ENCODE assay signal across 23 cellular contexts in the genomic region with DNA sequence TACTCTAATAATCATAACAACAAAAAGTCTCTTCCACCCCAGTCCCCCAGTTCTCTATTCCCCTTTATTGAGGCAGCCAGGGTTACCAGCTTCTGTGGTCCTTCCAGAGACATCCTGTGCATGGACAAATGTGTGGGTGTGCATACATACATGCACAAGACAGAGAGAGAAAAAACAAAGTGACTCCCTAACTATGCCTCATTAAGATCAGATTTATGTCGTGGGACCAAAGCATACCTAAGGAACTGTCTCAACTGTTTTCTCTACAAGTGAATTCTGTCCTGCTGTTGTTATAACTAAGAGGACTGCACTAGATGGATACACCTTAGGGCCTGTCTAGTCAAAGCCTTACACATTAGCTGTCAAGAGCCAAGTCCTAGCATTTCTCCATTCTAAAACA.
A peak's percentile ranks its signal among the peaks of the same experiment; 100 is the strongest.
DNase-seq lines count a peak whose midpoint lies in the region; ATAC-seq, FAIRE-seq and TF ChIP-seq lines count a peak whose summit lies in the region.
"Had no signal": no experiment of that assay in that cellular context is flagged by ENCODE, and none has a peak within 500 bp of the region (broad histone marks: within the 10 kb centered on the region; RNA-seq: fewer than 3 reads in every experiment).

No MANE protein-coding gene starts in this region.

- no peaks in the 10 kb centered on the region for H3K9me3 ChIP-seq in A549
- H3K9me3 ChIP-seq in naive thymus-derived CD4-positive, alpha-beta T cell (ENCODE audit: control insufficient read depth in 2 of 3, low read length in 3 of 3), result no peaks in the 10 kb centered on the region
- H3K9me3 ChIP-seq: HAP-1, lower lobe of right lung, ovary, suprapubic skin had no signal

- peaks cover 67% of the 10 kb centered on the region for H3K4me1 ChIP-seq in A549
- peaks cover 27 to 36% of the 10 kb centered on the region in 2 donors for H3K4me1 ChIP-seq in naive thymus-derived CD4-positive, alpha-beta T cell (ENCODE audit: control insufficient read depth in 2 of 2, insufficient read depth in 2 of 2, low read length in 2 of 2)

- no peak for FAIRE-seq in A549 (lab: Jason Lieb, UNC)
- FAIRE-seq: endothelial cell of umbilical vein had no signal

- WGBS in A549 (ENCODE audit: missing lambda C conversion rate), result 44% methylated on average over 1 of the region's 1 CpG

- peak overlapping the region; percentile 41 for H3K27ac Mint-ChIP-seq in activated B cell treated with CpG ODN at 0.5 μM for 24 hours
- peak overlapping the region in 8 of 9 donors; percentile 46 to 96 (median 86) for H3K27ac Mint-ChIP-seq in naive thymus-derived CD4-positive, alpha-beta T cell
- H3K27ac Mint-ChIP-seq in stimulated activated effector memory CD8-positive, alpha-beta T cell treated with anti-CD3 and anti-CD28 coated beads, Interleukin-12 subunit alpha, Interleukin-12 subunit beta, amount 100 ng/mL, for 72 hours, result no peak overlapping the region
- H3K27ac Mint-ChIP-seq: activated CD8-positive, alpha-beta memory T cell treated with anti-CD3 and anti-CD28 coated beads, Interleukin-2, amount 10 ng/mL, durations not matched to agents 7 days and 5 days; activated T-helper 2 cell treated with anti-CD3 and anti-CD28 coated beads, Interferon-gamma antibody, Interleukin-2, Interleukin-4, amounts not matched to agents 10 μg/mL and 5 μg/mL and 100 μg/mL, durations not matched to agents 14 hours and 24 hours and 36 hours had no signal

- no peak overlapping the region for H3K4me3 Mint-ChIP-seq in activated B cell treated with CpG ODN at 0.5 μM for 24 hours
- peak overlapping the region in 9 of 10 donors; percentile 30 to 93 (median 84) for H3K4me3 Mint-ChIP-seq in naive thymus-derived CD4-positive, alpha-beta T cell
- no peak overlapping the region for H3K4me3 Mint-ChIP-seq in stimulated activated effector memory CD8-positive, alpha-beta T cell treated with anti-CD3 and anti-CD28 coated beads, Interleukin-12 subunit alpha, Interleukin-12 subunit beta, amount 100 ng/mL, for 72 hours
- H3K4me3 Mint-ChIP-seq: activated CD8-positive, alpha-beta memory T cell treated with anti-CD3 and anti-CD28 coated beads, Interleukin-2, amount 10 ng/mL, durations not matched to agents 7 days and 5 days had no signal

- no peaks in the 10 kb centered on the region for H3K27me3 ChIP-seq in naive thymus-derived CD4-positive, alpha-beta T cell (ENCODE audit: control insufficient read depth in 2 of 2, insufficient read depth in 2 of 2, low read length in 2 of 2)
- H3K27me3 ChIP-seq: ovary, suprapubic skin had no signal

- DNase-seq in A549 (ENCODE audit: low read depth in 1 of 2, low spot score in 1 of 2) (no peak), GM12865 (ENCODE audit: low read depth) (peak; percentile 17), activated B cell treated with CpG ODN at 0.5 μM for 24 hours (no peak), inferior parietal cortex (ENCODE audit: extremely low spot score) (no peak), NCI-H82 treated with DMSO at 0.1 percent for 48 hours (lab: John Stamatoyannopoulos, UW; ENCODE audit: unreplicated experiment) (no peak)
- no peak for DNase-seq in naive thymus-derived CD4-positive, alpha-beta T cell
- DNase-seq in stimulated activated effector memory CD8-positive, alpha-beta T cell treated with anti-CD3 and anti-CD28 coated beads, Interleukin-12 subunit alpha, Interleukin-12 subunit beta, amount 100 ng/mL, for 72 hours (ENCODE audit: low spot score in 2 of 2), result no peak
- DNase-seq: activated CD4-positive, CD25-positive, alpha-beta regulatory T cell treated with anti-CD3 and anti-CD28 coated beads, Interleukin-2, amount 50 U/mL, for 72 hours; activated CD8-positive, alpha-beta memory T cell treated with anti-CD3 and anti-CD28 coated beads, Interleukin-2, amount 10 ng/mL, durations not matched to agents 7 days and 5 days; dermis blood vessel endothelial cell; DND-41; lower lobe of right lung; NCI-H1105; NCI-H2081 treated with DMSO at 0.1 percent for 48 hours; NCI-H446 treated with DMSO at 0.1 percent for 48 hours; ovary; right cardiac atrium; stimulated activated CD4-positive, alpha-beta T cell treated with anti-CD3 and anti-CD28 coated beads, Interleukin-15, amount 100 ng/mL, for 24 hours had no signal

- no peaks in the 10 kb centered on the region for H3K27me3 Mint-ChIP-seq in activated B cell treated with CpG ODN at 0.5 μM for 24 hours
- no peaks in the 10 kb centered on the region for H3K27me3 Mint-ChIP-seq in naive thymus-derived CD4-positive, alpha-beta T cell
- H3K27me3 Mint-ChIP-seq: activated CD8-positive, alpha-beta memory T cell treated with anti-CD3 and anti-CD28 coated beads, Interleukin-2, amount 10 ng/mL, durations not matched to agents 7 days and 5 days had no signal

- peak overlapping the region; percentile 25 to 68; a peak in 4 of 6 replicates for H3K27ac ChIP-seq in A549
- peak overlapping the region; percentile 3 for H3K27ac ChIP-seq in naive thymus-derived CD4-positive, alpha-beta T cell (ENCODE audit: low read depth, low read length)
- H3K27ac ChIP-seq: lower lobe of right lung, ovary, suprapubic skin had no signal

- peaks cover 9% of the 10 kb centered on the region for H3K36me3 Mint-ChIP-seq in activated B cell treated with CpG ODN at 0.5 μM for 24 hours (ENCODE audit: low read depth)
- H3K36me3 Mint-ChIP-seq in naive thymus-derived CD4-positive, alpha-beta T cell, result peaks cover 0 to 5% (median 0%) of the 10 kb centered on the region in 5 donors
- H3K36me3 Mint-ChIP-seq in stimulated activated effector memory CD8-positive, alpha-beta T cell treated with anti-CD3 and anti-CD28 coated beads, Interleukin-12 subunit alpha, Interleukin-12 subunit beta, amount 100 ng/mL, for 72 hours, result peaks cover 14% of the 10 kb centered on the region

- TF ChIP-seq EP300 in A549 (IDR thresholded peaks at IDR 0.05), result no peak

- H3K36me3 ChIP-seq in naive thymus-derived CD4-positive, alpha-beta T cell (ENCODE audit: control insufficient read depth in 2 of 3, insufficient read depth in 3 of 3, low read length in 3 of 3), result no peaks in the 10 kb centered on the region
- H3K36me3 ChIP-seq: HAP-1, lower lobe of right lung, ovary, suprapubic skin had no signal

- H3K4me3 ChIP-seq in A549, result no peak overlapping the region
- H3K4me3 ChIP-seq in GM12865 (ENCODE audit: low read depth, low read length), result no peak overlapping the region
- no peak overlapping the region for H3K4me3 ChIP-seq in naive thymus-derived CD4-positive, alpha-beta T cell (ENCODE audit: low read length)
- H3K4me3 ChIP-seq: HAP-1, lower lobe of right lung, ovary, suprapubic skin had no signal

- ATAC-seq in A549 (no peak), activated B cell treated with CpG ODN at 0.5 μM for 24 hours (ENCODE audit: low read depth) (no peak), HG03135 (IDR thresholded peaks at IDR 0.05; ENCODE audit: unreplicated experiment) (no peak)
- no peak for ATAC-seq in naive thymus-derived CD4-positive, alpha-beta T cell
- no peak for ATAC-seq in stimulated activated effector memory CD8-positive, alpha-beta T cell treated with anti-CD3 and anti-CD28 coated beads, Interleukin-12 subunit alpha, Interleukin-12 subunit beta, amount 100 ng/mL, for 72 hours
- ATAC-seq: activated CD8-positive, alpha-beta memory T cell treated with anti-CD3 and anti-CD28 coated beads, Interleukin-2, amount 10 ng/mL, durations not matched to agents 7 days and 5 days; lower lobe of right lung; right cardiac atrium had no signal

- no peaks in the 10 kb centered on the region for H3K9me3 Mint-ChIP-seq in activated B cell treated with CpG ODN at 0.5 μM for 24 hours
- no peaks in the 10 kb centered on the region for H3K9me3 Mint-ChIP-seq in naive thymus-derived CD4-positive, alpha-beta T cell
- H3K9me3 Mint-ChIP-seq in stimulated activated effector memory CD8-positive, alpha-beta T cell treated with anti-CD3 and anti-CD28 coated beads, Interleukin-12 subunit alpha, Interleukin-12 subunit beta, amount 100 ng/mL, for 72 hours, result no peaks in the 10 kb centered on the region
- H3K9me3 Mint-ChIP-seq: activated T-helper 2 cell treated with anti-CD3 and anti-CD28 coated beads, Interferon-gamma antibody, Interleukin-2, Interleukin-4, amounts not matched to agents 10 μg/mL and 5 μg/mL and 100 μg/mL, durations not matched to agents 14 hours and 24 hours and 36 hours had no signal

- no peak for TF ChIP-seq POLR2A in A549 (IDR thresholded peaks at IDR 0.05; ENCODE audit: low read length)

- CTCF ChIA-PET in A549 (lab: Yijun Ruan, JAX), result interaction anchor here (0.6 to 9.3 kb wide), 4 partner anchors 93 to 337 kb away, joined by 3 to 87 read pairs (median 6); no protein-coding TSS in a partner anchor
- CTCF ChIA-PET in activated B cell treated with CpG ODN at 0.5 μM for 24 hours (lab: Charles Lee), result interaction anchor here (1.2 to 12.5 kb wide), 4 partner anchors 9 to 118 kb away, joined by 3 to 215 read pairs (median 4); no protein-coding TSS in a partner anchor
- CTCF ChIA-PET in naive thymus-derived CD4-positive, alpha-beta T cell (lab: Charles Lee), result interaction anchor here (1.0 to 6.7 kb wide), 3 partner anchors 93 to 153 kb away, joined by 3 to 62 read pairs (median 3); no protein-coding TSS in a partner anchor

- H3K4me2 ChIP-seq in A549, result peak overlapping the region; percentile 86

- peaks cover 74% of the 10 kb centered on the region for H3K4me1 Mint-ChIP-seq in activated B cell treated with CpG ODN at 0.5 μM for 24 hours
- H3K4me1 Mint-ChIP-seq in naive thymus-derived CD4-positive, alpha-beta T cell, result peaks cover 47 to 87% (median 77%) of the 10 kb centered on the region in 7 donors
- H3K4me1 Mint-ChIP-seq in stimulated activated effector memory CD8-positive, alpha-beta T cell treated with anti-CD3 and anti-CD28 coated beads, Interleukin-12 subunit alpha, Interleukin-12 subunit beta, amount 100 ng/mL, for 72 hours, result peaks cover 49% of the 10 kb centered on the region

- intact Hi-C loops in activated B cell treated with CpG ODN at 0.5 μM for 24 hours (cut with micrococcal nuclease), result loop anchor here (10.0 kb wide), 1 partner anchor 285 kb away; a partner anchor contains a TSS
- intact Hi-C loops in naive thymus-derived CD4-positive, alpha-beta T cell (cut with micrococcal nuclease), result loop anchor here (2.0 to 5.0 kb wide), 4 partner anchors 52 to 998 kb away; a partner anchor contains a TSS

- TF ChIP-seq CTCF in A549 (IDR thresholded peaks at IDR 0.05) (no peak), GM12865 (IDR thresholded peaks at IDR 0.05; ENCODE audit: insufficient read depth, low read depth, low read length, missing control alignments) (no peak), activated B cell treated with CpG ODN at 0.5 μM for 24 hours (IDR thresholded peaks at IDR 0.05) (no peak)

- POLR2A ChIA-PET in A549 (lab: Yijun Ruan, JAX) (interaction anchor here (0.6 kb wide), 1 partner anchor 112 kb away, joined by 4 read pairs; no protein-coding TSS in a partner anchor), activated B cell treated with CpG ODN at 0.5 μM for 24 hours (lab: Charles Lee) (interaction anchor here (2.0 kb wide), 1 partner anchor 107 kb away, joined by 6 read pairs; a partner anchor contains a TSS)
- POLR2A ChIA-PET in naive thymus-derived CD4-positive, alpha-beta T cell (lab: Charles Lee), result interaction anchor here (0.6 to 4.9 kb wide), 3 partner anchors 37 to 195 kb away, joined by 3 to 30 read pairs (median 6); a partner anchor contains a TSS

- no peak for TF ChIP-seq RAD21 in A549 (conservative IDR thresholded peaks at IDR 0.05 in 1 of 2, IDR thresholded peaks at IDR 0.05 in 1 of 2)

Comparison
In these comparisons a context has a peak if more than half of its experiments do, and no peak if none do; other contexts are left out.
1. H3K4me3 Mint-ChIP-seq: peak in naive thymus-derived CD4-positive, alpha-beta T cell (9 of 10); none in activated B cell treated with CpG ODN at 0.5 μM for 24 hours (single experiment) and stimulated activated effector memory CD8-positive, alpha-beta T cell treated with anti-CD3 and anti-CD28 coated beads, Interleukin-12 subunit alpha, Interleukin-12 subunit beta, amount 100 ng/mL, for 72 hours (single experiment).